23 cellular contexts compared by ENCODE assay signal in the genomic region with DNA sequence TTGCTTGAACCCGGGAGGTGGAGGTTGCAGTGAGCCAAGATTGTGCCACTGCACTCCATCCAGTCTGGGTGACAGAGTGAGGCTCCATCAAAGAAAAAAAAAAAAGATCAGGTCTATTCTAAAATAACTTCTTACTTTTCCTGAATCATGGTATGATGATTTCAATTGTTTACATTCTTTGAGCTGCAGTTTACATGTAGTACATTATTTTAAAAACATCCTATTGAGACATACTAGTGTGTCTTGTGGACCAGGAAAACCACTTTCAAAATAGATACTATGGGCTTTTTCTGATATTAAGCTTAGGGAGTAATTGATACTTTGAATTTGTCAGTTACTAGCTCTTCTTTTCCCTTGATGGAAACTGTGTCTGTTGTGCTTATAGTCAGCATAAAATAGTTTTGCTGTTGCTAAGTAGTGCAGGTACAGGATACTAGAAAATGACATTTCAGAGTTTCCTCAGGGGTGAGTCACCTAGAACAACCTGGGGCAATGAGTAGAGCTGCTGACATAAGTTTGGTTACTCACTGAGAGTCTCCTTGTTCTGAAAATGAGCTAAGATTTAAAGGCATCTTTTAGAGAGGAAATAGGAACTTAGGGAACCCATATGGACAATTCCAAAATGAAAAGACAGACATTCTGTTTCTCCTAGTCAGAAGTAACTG. TPM values are rescaled to one million over a fixed set of nuclear protein-coding genes. Genes with fewer than 3 reads are reported as not detected.
A peak's percentile ranks its signal among the peaks of the same experiment; 100 is the strongest.
DNase-seq lines count a peak whose midpoint lies in the region; ATAC-seq, FAIRE-seq and TF ChIP-seq lines count a peak whose summit lies in the region.
"Had no signal": no experiment of that assay in that cellular context is flagged by ENCODE, and none has a peak within 500 bp of the region (broad histone marks: within the 10 kb centered on the region; RNA-seq: fewer than 3 reads in every experiment).

No MANE protein-coding gene starts in this region.

- H3K9me3 Mint-ChIP-seq in activated naive CD4-positive, alpha-beta T cell treated with anti-CD3 and anti-CD28 coated beads, Interleukin-2, amount 50 U/mL, for 72 hours = no peaks in the 10 kb centered on the region
- H3K9me3 Mint-ChIP-seq in activated naive CD4-positive, alpha-beta T cell treated with anti-CD3 and anti-CD28 coated beads, Interleukin-2, amount 10 ng/mL, durations not matched to agents 7 days and 5 days = no peaks in the 10 kb centered on the region
- H3K9me3 Mint-ChIP-seq: activated CD4-positive, alpha-beta T cell treated with anti-CD3 and anti-CD28 coated beads, Interleukin-2, amount 10 ng/mL, durations not matched to agents 7 days and 5 days; activated T-helper 1 cell treated with anti-CD3 and anti-CD28 coated beads, Interleukin-12 subunit alpha, Interleukin-12 subunit beta, Interleukin-2, Interleukin-4 antibody, amounts not matched to agents 30 ng/mL and 10 ng/mL and 1 ng/mL, durations not matched to agents 14 hours and 24 hours and 36 hours; nephron; stimulated activated naive CD8-positive, alpha-beta T cell treated with anti-CD3 and anti-CD28 coated beads, Interleukin-15, Interleukin-2, amounts not matched to agents 100 ng/mL and 50 ng/mL, for 24 hours had no signal

- no peaks in the 10 kb centered on the region for H3K79me2 ChIP-seq in osteoblast (ENCODE audit: insufficient read depth, low read length)

- no peak overlapping the region for H3K4me3 ChIP-seq in gastroesophageal sphincter
- no peak overlapping the region for H3K4me3 ChIP-seq in tibial artery
- H3K4me3 ChIP-seq in osteoblast (ENCODE audit: insufficient read depth, low read length) = no peak overlapping the region
- H3K4me3 ChIP-seq: ascending aorta, coronary artery had no signal

- FAIRE-seq in urothelium cell line (lab: Jason Lieb, UNC) = no peak
- FAIRE-seq: H54, HTR-8/SVneo had no signal

- peak overlapping the region in 1 of 2 donors; percentile 6 for H3K27ac Mint-ChIP-seq in activated naive CD4-positive, alpha-beta T cell treated with anti-CD3 and anti-CD28 coated beads, Interleukin-2, amount 50 U/mL, for 72 hours
- no peak overlapping the region for H3K27ac Mint-ChIP-seq in activated naive CD4-positive, alpha-beta T cell treated with anti-CD3 and anti-CD28 coated beads, Interleukin-2, amount 10 ng/mL, durations not matched to agents 7 days and 5 days
- H3K27ac Mint-ChIP-seq: activated CD4-positive, alpha-beta T cell treated with anti-CD3 and anti-CD28 coated beads, Interleukin-2, amount 10 ng/mL, durations not matched to agents 7 days and 5 days; activated T-helper 1 cell treated with anti-CD3 and anti-CD28 coated beads, Interleukin-12 subunit alpha, Interleukin-12 subunit beta, Interleukin-2, Interleukin-4 antibody, amounts not matched to agents 30 ng/mL and 10 ng/mL and 1 ng/mL, durations not matched to agents 14 hours and 24 hours and 36 hours; nephron; stimulated activated naive CD8-positive, alpha-beta T cell treated with anti-CD3 and anti-CD28 coated beads, Interleukin-15, Interleukin-2, amounts not matched to agents 100 ng/mL and 50 ng/mL, for 24 hours had no signal

- H4K20me1 ChIP-seq in osteoblast (ENCODE audit: insufficient read depth, low read length) = no peaks in the 10 kb centered on the region

- H3K27me3 Mint-ChIP-seq in activated naive CD4-positive, alpha-beta T cell treated with anti-CD3 and anti-CD28 coated beads, Interleukin-2, amount 10 ng/mL, durations not matched to agents 7 days and 5 days = no peaks in the 10 kb centered on the region

- no peak overlapping the region for H2AFZ ChIP-seq in osteoblast (ENCODE audit: low read length)

- no peaks in the 10 kb centered on the region for H3K36me3 ChIP-seq in gastroesophageal sphincter
- H3K36me3 ChIP-seq in tibial artery = no peaks in the 10 kb centered on the region
- no peaks in the 10 kb centered on the region for H3K36me3 ChIP-seq in osteoblast (ENCODE audit: insufficient read depth, low read length)
- H3K36me3 ChIP-seq: ascending aorta had no signal

- no peak overlapping the region for H3K4me2 ChIP-seq in osteoblast (ENCODE audit: insufficient read depth, low read length)

- TF ChIP-seq EP300 in gastroesophageal sphincter (IDR thresholded peaks at IDR 0.05) = no peak

- no peaks in the 10 kb centered on the region for H3K36me3 Mint-ChIP-seq in activated naive CD4-positive, alpha-beta T cell treated with anti-CD3 and anti-CD28 coated beads, Interleukin-2, amount 50 U/mL, for 72 hours
- H3K36me3 Mint-ChIP-seq in activated naive CD4-positive, alpha-beta T cell treated with anti-CD3 and anti-CD28 coated beads, Interleukin-2, amount 10 ng/mL, durations not matched to agents 7 days and 5 days = no peaks in the 10 kb centered on the region

- H3K27me3 ChIP-seq in gastroesophageal sphincter = no peaks in the 10 kb centered on the region
- H3K27me3 ChIP-seq in tibial artery = no peaks in the 10 kb centered on the region
- no peaks in the 10 kb centered on the region for H3K27me3 ChIP-seq in osteoblast (ENCODE audit: insufficient read depth, low read length)
- H3K27me3 ChIP-seq: ascending aorta had no signal

- WGBS in gastroesophageal sphincter (ENCODE audit: low coverage in 1 of 2), 2 donors = 60% methylated on average over 1 of the region's 1 CpG

- CTCF ChIA-PET in activated naive CD4-positive, alpha-beta T cell treated with anti-CD3 and anti-CD28 coated beads, Interleukin-2, amount 10 ng/mL, durations not matched to agents 7 days and 5 days (lab: Charles Lee) = interaction anchor here (1.8 kb wide), 1 partner anchor 101 kb away, joined by 6 read pairs; no protein-coding TSS in a partner anchor

- H3K27ac ChIP-seq in gastroesophageal sphincter = peak overlapping the region in 3 of 4 donors; percentile 7 to 50 (median 34)
- no peak overlapping the region for H3K27ac ChIP-seq in tibial artery
- H3K27ac ChIP-seq in osteoblast (ENCODE audit: low read depth, low read length) = no peak overlapping the region
- H3K27ac ChIP-seq: ascending aorta, coronary artery had no signal

- no peaks in the 10 kb centered on the region for H3K9me3 ChIP-seq in gastroesophageal sphincter
- H3K9me3 ChIP-seq in tibial artery = no peaks in the 10 kb centered on the region
- H3K9me3 ChIP-seq in osteoblast (ENCODE audit: low read depth, low read length) = no peaks in the 10 kb centered on the region
- H3K9me3 ChIP-seq: ascending aorta had no signal

- TF ChIP-seq CTCF in gastroesophageal sphincter (IDR thresholded peaks at IDR 0.05) = no peak
- no peak for TF ChIP-seq CTCF in tibial artery (IDR thresholded peaks at IDR 0.05)
- no peak for TF ChIP-seq CTCF in osteoblast (IDR thresholded peaks at IDR 0.05; ENCODE audit: extremely low read depth, low read depth, low read length)

- no peak for TF ChIP-seq POLR2A in gastroesophageal sphincter (IDR thresholded peaks at IDR 0.05)

- no peaks in the 10 kb centered on the region for H3K4me1 Mint-ChIP-seq in activated naive CD4-positive, alpha-beta T cell treated with anti-CD3 and anti-CD28 coated beads, Interleukin-2, amount 10 ng/mL, durations not matched to agents 7 days and 5 days
- H3K4me1 Mint-ChIP-seq: activated CD4-positive, alpha-beta T cell treated with anti-CD3 and anti-CD28 coated beads, Interleukin-2, amount 10 ng/mL, durations not matched to agents 7 days and 5 days; nephron had no signal

- peak; percentile 80 to 99 for ATAC-seq in activated naive CD4-positive, alpha-beta T cell treated with anti-CD3 and anti-CD28 coated beads, Interleukin-2, amount 50 U/mL, for 72 hours
- peak; percentile 43 for ATAC-seq in gastroesophageal sphincter

- intact Hi-C loops in tibial artery (cut with DNase I; ENCODE audit: low total_unique reads) = no loop called here

- no peak overlapping the region for H3K4me3 Mint-ChIP-seq in activated naive CD4-positive, alpha-beta T cell treated with anti-CD3 and anti-CD28 coated beads, Interleukin-2, amount 10 ng/mL, durations not matched to agents 7 days and 5 days
- H3K4me3 Mint-ChIP-seq: activated CD4-positive, alpha-beta T cell treated with anti-CD3 and anti-CD28 coated beads, Interleukin-2, amount 10 ng/mL, durations not matched to agents 7 days and 5 days; activated T-helper 1 cell treated with anti-CD3 and anti-CD28 coated beads, Interleukin-12 subunit alpha, Interleukin-12 subunit beta, Interleukin-2, Interleukin-4 antibody, amounts not matched to agents 30 ng/mL and 10 ng/mL and 1 ng/mL, durations not matched to agents 14 hours and 24 hours and 36 hours; nephron; stimulated activated naive CD8-positive, alpha-beta T cell treated with anti-CD3 and anti-CD28 coated beads, Interleukin-15, Interleukin-2, amounts not matched to agents 100 ng/mL and 50 ng/mL, for 24 hours had no signal

- H3K4me1 ChIP-seq in gastroesophageal sphincter = no peaks in the 10 kb centered on the region
- H3K4me1 ChIP-seq in tibial artery = no peaks in the 10 kb centered on the region
- H3K4me1 ChIP-seq in osteoblast (ENCODE audit: insufficient read depth, low read length) = no peaks in the 10 kb centered on the region
- H3K4me1 ChIP-seq: ascending aorta had no signal

- DNase-seq in activated naive CD4-positive, alpha-beta T cell treated with anti-CD3 and anti-CD28 coated beads, Interleukin-2, amount 50 U/mL, for 72 hours (ENCODE audit: low spot score in 2 of 2) = no peak
- DNase-seq in activated naive CD4-positive, alpha-beta T cell treated with anti-CD3 and anti-CD28 coated beads, Interleukin-2, amount 10 ng/mL, durations not matched to agents 7 days and 5 days = no peak
- DNase-seq in RPMI8226 = peak; percentile 20
- DNase-seq in urothelium cell line (ENCODE audit: low spot score) = peak; percentile 12
- no peak for DNase-seq in tibial artery
- no peak for DNase-seq in DMS79 treated with DMSO at 0.1 percent for 48 hours (lab: John Stamatoyannopoulos, UW)
- no peak for DNase-seq in osteoblast (ENCODE audit: insufficient read length, low spot score, missing footprints)
- DNase-seq: activated CD4-positive, alpha-beta T cell treated with anti-CD3 and anti-CD28 coated beads, Interleukin-2, amount 10 ng/mL, durations not matched to agents 7 days and 5 days; COR-L47; GF-D8; NCI-H1694 treated with DMSO at 0.1 percent for 48 hours; NK-92 treated with Interleukin-12 subunit alpha and Interleukin-12 subunit beta, amount 100 ng/mL, for 24 hours; stimulated activated CD4-positive, alpha-beta T cell treated with anti-CD3 and anti-CD28 coated beads, Interleukin-12 subunit alpha, Interleukin-12 subunit beta, amount 100 ng/mL, for 4 hours; T1000 had no signal

RNA-seq across cellular contexts. Expression of a gene that starts 53.2 kb away (rescaled TPM):
- total RNA-seq in activated naive CD4-positive, alpha-beta T cell treated with anti-CD3 and anti-CD28 coated beads, Interleukin-2, amount 50 U/mL, for 72 hours = not detected
- total RNA-seq in gastroesophageal sphincter (1 to 10 TPM in 1 of 4 donors, under 1 TPM in 3; under 0.01 to 3.6 (median 0.60) TPM), osteoblast (under 0.01 TPM in 1 of 2 replicates, not detected in the other)
- total RNA-seq: activated CD4-positive, alpha-beta T cell treated with anti-CD3 and anti-CD28 coated beads, Interleukin-2, amount 10 ng/mL, durations not matched to agents 7 days and 5 days; activated T-helper 1 cell treated with anti-CD3 and anti-CD28 coated beads, Interleukin-12 subunit alpha, Interleukin-12 subunit beta, Interleukin-2, Interleukin-4 antibody, amounts not matched to agents 30 ng/mL and 10 ng/mL and 1 ng/mL, durations not matched to agents 14 hours and 24 hours and 36 hours; ascending aorta; pulmonary artery endothelial cell had no signal

Comparison
In these comparisons a context has a peak if more than half of its experiments do, and no peak if none do; other contexts are left out.
1. DNase-seq: peak in RPMI8226 (single experiment) and urothelium cell line (single experiment); none in activated naive CD4-positive, alpha-beta T cell treated with anti-CD3 and anti-CD28 coated beads, Interleukin-2, amount 50 U/mL, for 72 hours (0 of 2), activated naive CD4-positive, alpha-beta T cell treated with anti-CD3 and anti-CD28 coated beads, Interleukin-2, amount 10 ng/mL, durations not matched to agents 7 days and 5 days (single experiment), tibial artery (0 of 2), DMS79 treated with DMSO at 0.1 percent for 48 hours (single experiment) and osteoblast (single experiment).
2. H3K27ac ChIP-seq: peak in gastroesophageal sphincter (3 of 4); none in tibial artery (0 of 2) and osteoblast (single experiment).